In genomic region chr14:50062438-50063039, GRCh38 we compare ENCODE assay signal across 1 cellular context.
TF ChIP-seq lines count a peak whose summit lies in the region.

No MANE protein-coding gene starts in this region.

TF ChIP-seq in K562, 482 proteins besides CTCF, POLR2A, EP300 and RAD21 (continued from another document and continues in another):
- no peak for TF ChIP-seq ZBTB12 (CRISPR knock-in tag; IDR thresholded peaks at IDR 0.05)
- TF ChIP-seq HNRNPUL1 (IDR thresholded peaks at IDR 0.05; ENCODE audit: low read length) = no peak
- TF ChIP-seq SMARCE1 (IDR thresholded peaks at IDR 0.05) = 0 out of 2 replicates have a peak, but pooled peaks have one; percentile 48
- TF ChIP-seq ZFP36 (IDR thresholded peaks at IDR 0.05; ENCODE audit: low read depth, low read length, partially characterized antibody) = no peak
- no peak for TF ChIP-seq PPARD (CRISPR knock-in tag; IDR thresholded peaks at IDR 0.05)
- no peak for TF ChIP-seq TSC22D4 (tag; IDR thresholded peaks at IDR 0.05)
- TF ChIP-seq DPF2 (IDR thresholded peaks at IDR 0.05) = peak; percentile 82; the same call in 1 of the 2 replicates
- TF ChIP-seq ZNF23 (CRISPR knock-in tag; IDR thresholded peaks at IDR 0.05) = no peak
- TF ChIP-seq ARID2 (IDR thresholded peaks at IDR 0.05) = no peak
- peak; percentile 35; the same call in 1 of the 2 replicates for TF ChIP-seq CHD2 (IDR thresholded peaks at IDR 0.05; ENCODE audit: low read depth, low read length)
- TF ChIP-seq ZFX (CRISPR knock-in tag; IDR thresholded peaks at IDR 0.05) = peak; percentile 54
- peak in 1 of 2 experiments; percentile 37; a peak in 1 of 4 replicates for TF ChIP-seq MAZ (CRISPR knock-in tag; conservative IDR thresholded peaks at IDR 0.05 in 1 of 2, IDR thresholded peaks at IDR 0.05 in 1 of 2)
- TF ChIP-seq ATF3 (IDR thresholded peaks at IDR 0.05) = peak; percentile 91
- TF ChIP-seq ATF3 (CRISPR knock-in tag; conservative IDR thresholded peaks at IDR 0.05) = no peak
- TF ChIP-seq GTF3C2 (IDR thresholded peaks at IDR 0.05; ENCODE audit: borderline replicate concordance, extremely low read depth, insufficient read length) = no peak
- peak; percentile 55 for TF ChIP-seq RBFOX2 (IDR thresholded peaks at IDR 0.05; ENCODE audit: low read depth, low read length)
- 0 out of 2 replicates have a peak, but pooled peaks have one; percentile 6 for TF ChIP-seq NFIC (IDR thresholded peaks at IDR 0.05)
- peak; percentile 79 for TF ChIP-seq NFRKB (IDR thresholded peaks at IDR 0.05; ENCODE audit: low read depth)
- TF ChIP-seq MECOM (CRISPR knock-in tag; IDR thresholded peaks at IDR 0.05) = no peak
- TF ChIP-seq RNF2 (IDR thresholded peaks at IDR 0.05) = peak; percentile 43; the same call in 1 of the 2 replicates
- TF ChIP-seq PCBP2 (IDR thresholded peaks at IDR 0.05; ENCODE audit: low read depth, low read length, poor library complexity, severe bottlenecking) = no peak
- peak; percentile 34 for TF ChIP-seq CBFA2T2 (conservative IDR thresholded peaks at IDR 0.05)
- TF ChIP-seq BRD9 (IDR thresholded peaks at IDR 0.05; ENCODE audit: low read depth, partially characterized antibody) = peak; percentile 81
- peak; percentile 58; the same call in 1 of the 2 replicates for TF ChIP-seq ZKSCAN8 (CRISPR knock-in tag; IDR thresholded peaks at IDR 0.05)
- peak; percentile 12; the same call in 1 of the 2 replicates for TF ChIP-seq MTA1 (IDR thresholded peaks at IDR 0.05; ENCODE audit: borderline replicate concordance)
- TF ChIP-seq KAT7 (CRISPR knock-in tag; IDR thresholded peaks at IDR 0.05; ENCODE audit: borderline replicate concordance) = no peak
- TF ChIP-seq DLX4 (CRISPR knock-in tag; IDR thresholded peaks at IDR 0.05) = no peak
- no peak for TF ChIP-seq PBX2 (CRISPR knock-in tag; IDR thresholded peaks at IDR 0.05; ENCODE audit: low read depth)
- TF ChIP-seq PBX2 (tag; conservative IDR thresholded peaks at IDR 0.05; ENCODE audit: low read depth) = peak; percentile 83
- TF ChIP-seq ZNF766 (CRISPR knock-in tag; conservative IDR thresholded peaks at IDR 0.05) = 0 out of 2 replicates have a peak, but pooled peaks have one; percentile 44
- no peak for TF ChIP-seq ATF1 (CRISPR knock-in tag; IDR thresholded peaks at IDR 0.05)
- TF ChIP-seq ATF1 (tag; IDR thresholded peaks at IDR 0.05) = peak; percentile 48; the same call in 1 of the 2 replicates
- TF ChIP-seq NCOR1 (IDR thresholded peaks at IDR 0.05) = peak; percentile 61
- peak in 1 of 3 experiments; percentile 40 for TF ChIP-seq YY1 (IDR thresholded peaks at IDR 0.05; ENCODE audit: borderline replicate concordance in 1 of 3, control insufficient read depth in 1 of 3, extremely low read depth in 1 of 3, insufficient read depth in 3 of 3, insufficient read length in 1 of 3, insufficient replicate concordance in 2 of 3, low read depth in 1 of 3, low read length in 2 of 3)
- 0 out of 2 replicates have a peak, but pooled peaks have one; percentile 24 for TF ChIP-seq TCF3 (CRISPR knock-in tag; IDR thresholded peaks at IDR 0.05)
- no peak for TF ChIP-seq HSF4 (CRISPR knock-in tag; IDR thresholded peaks at IDR 0.05; ENCODE audit: borderline replicate concordance)
- TF ChIP-seq POLR2AphosphoS5 (IDR thresholded peaks at IDR 0.05; ENCODE audit: control insufficient read depth, insufficient read depth, low read depth, low read length) = peak; percentile 55; the same call in 1 of the 2 replicates
- TF ChIP-seq MLLT1 (IDR thresholded peaks at IDR 0.05) = peak in 1 of 2 experiments; percentile 17; a peak in 1 of 4 replicates
- TF ChIP-seq JUN (IDR thresholded peaks at IDR 0.05; ENCODE audit: borderline replicate concordance, low read depth, low read length) = peak; percentile 81; the same call in 1 of the 2 replicates
- TF ChIP-seq JUN (CRISPR knock-in tag; IDR thresholded peaks at IDR 0.05; ENCODE audit: borderline replicate concordance) = no peak
- no peak for TF ChIP-seq CREB1 (IDR thresholded peaks at IDR 0.05)
- no peak for TF ChIP-seq CREB1 (CRISPR knock-in tag; IDR thresholded peaks at IDR 0.05)
- no peak for TF ChIP-seq ELK1 (CRISPR knock-in tag; IDR thresholded peaks at IDR 0.05)
- TF ChIP-seq ADNP (tag; IDR thresholded peaks at IDR 0.05) = peak; percentile 81
- TF ChIP-seq LEF1 (IDR thresholded peaks at IDR 0.05) = peak; percentile 84
- TF ChIP-seq HDAC1 (IDR thresholded peaks at IDR 0.05) = peak in 1 of 2 experiments; percentile 58; a peak in 2 of 4 replicates
- TF ChIP-seq MEF2D (tag; conservative IDR thresholded peaks at IDR 0.05; ENCODE audit: low read depth) = no peak
- 0 out of 4 replicates have a peak, but pooled peaks of 1 of the 2 experiments have one; percentile 22 for TF ChIP-seq ZNF639 (CRISPR knock-in tag; conservative IDR thresholded peaks at IDR 0.05 in 1 of 2, IDR thresholded peaks at IDR 0.05 in 1 of 2)
- TF ChIP-seq MCM7 (IDR thresholded peaks at IDR 0.05) = no peak
- no peak for TF ChIP-seq ZNF280A (IDR thresholded peaks at IDR 0.05; ENCODE audit: low read depth, partially characterized antibody)
- no peak for TF ChIP-seq SAP30 (IDR thresholded peaks at IDR 0.05; ENCODE audit: borderline replicate concordance, insufficient read depth, low read depth, low read length, poor library complexity, severe bottlenecking)
- peak; percentile 35; the same call in 1 of the 2 replicates for TF ChIP-seq PHF8 (IDR thresholded peaks at IDR 0.05; ENCODE audit: borderline replicate concordance, low read length)
- peak; percentile 45 for TF ChIP-seq EGR1 (conservative IDR thresholded peaks at IDR 0.05)
- no peak for TF ChIP-seq SRSF7 (optimal IDR thresholded peaks at IDR 0.05; ENCODE audit: low read depth, low read length)
- no peak for TF ChIP-seq KLF6 (CRISPR knock-in tag; IDR thresholded peaks at IDR 0.05; ENCODE audit: borderline replicate concordance)
- peak; percentile 61 for TF ChIP-seq ATF7 (IDR thresholded peaks at IDR 0.05)
- TF ChIP-seq GTF2E2 (tag; IDR thresholded peaks at IDR 0.05) = 0 out of 2 replicates have a peak, but pooled peaks have one; percentile 24
- TF ChIP-seq FOSL1 (tag; conservative IDR thresholded peaks at IDR 0.05) = peak; percentile 90
- TF ChIP-seq RAD51 (IDR thresholded peaks at IDR 0.05; ENCODE audit: borderline replicate concordance, low read depth) = no peak
- TF ChIP-seq MIER1 (IDR thresholded peaks at IDR 0.05; ENCODE audit: low read depth) = no peak
- no peak for TF ChIP-seq NONO (IDR thresholded peaks at IDR 0.05; ENCODE audit: low read depth in 2 of 2, low read length in 1 of 2)
- no peak for TF ChIP-seq CREBBP (IDR thresholded peaks at IDR 0.05; ENCODE audit: low read depth, low read length)
- peak; percentile 33 for TF ChIP-seq TAF1 (IDR thresholded peaks at IDR 0.05; ENCODE audit: control insufficient read depth, extremely low read depth, insufficient read depth, low read length, severe bottlenecking)
- TF ChIP-seq ARID1B (IDR thresholded peaks at IDR 0.05) = peak; percentile 70
